8 cellular contexts compared by ENCODE assay signal in genomic region chr1:99766378-99766800, GRCh38. TPM values are rescaled to one million over a fixed set of nuclear protein-coding genes. Genes with fewer than 3 reads are reported as not detected.
DNase-seq lines count a peak whose midpoint lies in the region; ATAC-seq lines count a peak whose summit lies in the region.

TSS of gene FRRS1 (minus strand) at chr1:99766635. CDS start at chr1:99748768, 17,867 bp downstream.

- H3K27me3 Mint-ChIP-seq in activated CD8-positive, alpha-beta memory T cell treated with anti-CD3 and anti-CD28 coated beads, Interleukin-2, amount 10 ng/mL, durations not matched to agents 7 days and 5 days, result peaks cover 26% of the 10 kb centered on the region
- peaks cover 5 to 55% (median 5%) of the 10 kb centered on the region in 5 donors for H3K27me3 Mint-ChIP-seq in naive thymus-derived CD4-positive, alpha-beta T cell

- DNase-seq in DMS53 treated with DMSO at 0.1 percent for 48 hours (lab: John Stamatoyannopoulos, UW; ENCODE audit: unreplicated experiment), result peak; percentile 89
- DNase-seq in NCI-H526 (lab: John Stamatoyannopoulos, UW), result peak; percentile 59 to 79
- DNase-seq in activated CD8-positive, alpha-beta memory T cell treated with anti-CD3 and anti-CD28 coated beads, Interleukin-2, amount 10 ng/mL, durations not matched to agents 7 days and 5 days, result peak; percentile 76
- DNase-seq in fibroblast of peridontal ligament (ENCODE audit: extremely low read depth), result peak; percentile 82
- peak in 8 of 9 donors; percentile 8 to 49 (median 38) for DNase-seq in naive thymus-derived CD4-positive, alpha-beta T cell
- DNase-seq in NCI-H1092 (lab: John Stamatoyannopoulos, UW), result no peak

- peaks cover 0 to 4% of the 10 kb centered on the region in 2 donors for H3K4me1 ChIP-seq in naive thymus-derived CD4-positive, alpha-beta T cell (ENCODE audit: control insufficient read depth in 2 of 2, insufficient read depth in 2 of 2, low read length in 2 of 2)

- no peaks in the 10 kb centered on the region for H3K9me3 Mint-ChIP-seq in activated CD8-positive, alpha-beta memory T cell treated with anti-CD3 and anti-CD28 coated beads, Interleukin-2, amount 10 ng/mL, durations not matched to agents 7 days and 5 days (ENCODE audit: low read depth)
- no peaks in the 10 kb centered on the region for H3K9me3 Mint-ChIP-seq in naive thymus-derived CD4-positive, alpha-beta T cell

- peak within 1 kb of the TSS; percentile 66 for H3K27ac ChIP-seq in naive thymus-derived CD4-positive, alpha-beta T cell (ENCODE audit: low read depth, low read length)

- H3K9me3 ChIP-seq in naive thymus-derived CD4-positive, alpha-beta T cell (ENCODE audit: control insufficient read depth in 2 of 3, low read length in 3 of 3), result no peaks in the 10 kb centered on the region

- peak within 1 kb of the TSS; percentile 73 for H3K4me3 ChIP-seq in naive thymus-derived CD4-positive, alpha-beta T cell (ENCODE audit: low read length)

- H3K4me3 Mint-ChIP-seq in activated CD8-positive, alpha-beta memory T cell treated with anti-CD3 and anti-CD28 coated beads, Interleukin-2, amount 10 ng/mL, durations not matched to agents 7 days and 5 days, result peak within 1 kb of the TSS; percentile 92
- H3K4me3 Mint-ChIP-seq in naive thymus-derived CD4-positive, alpha-beta T cell, result peak within 1 kb of the TSS; percentile 84 to 98 (median 94)

- CTCF ChIA-PET in activated CD8-positive, alpha-beta memory T cell treated with anti-CD3 and anti-CD28 coated beads, Interleukin-2, amount 10 ng/mL, durations not matched to agents 7 days and 5 days (lab: Charles Lee), result interaction anchor here (0.6 to 1.7 kb wide), 5 partner anchors 19 to 500 kb away, joined by 3 to 8 read pairs (median 3); partner anchors contain the start of gene SLC35A3
- CTCF ChIA-PET in naive thymus-derived CD4-positive, alpha-beta T cell (lab: Charles Lee), result interaction anchor here (0.5 to 1.0 kb wide), 2 partner anchors 81 to 882 kb away, joined by 3 read pairs; no protein-coding TSS in a partner anchor

- H3K27me3 ChIP-seq in naive thymus-derived CD4-positive, alpha-beta T cell (ENCODE audit: control insufficient read depth in 2 of 2, insufficient read depth in 2 of 2, low read length in 2 of 2), result no peaks in the 10 kb centered on the region

- ATAC-seq in GM19397 (IDR thresholded peaks at IDR 0.05; ENCODE audit: unreplicated experiment) (peak; percentile 93), HG03457 (IDR thresholded peaks at IDR 0.05; ENCODE audit: unreplicated experiment) (peak; percentile 96)
- peak; percentile 97 for ATAC-seq in activated CD8-positive, alpha-beta memory T cell treated with anti-CD3 and anti-CD28 coated beads, Interleukin-2, amount 10 ng/mL, durations not matched to agents 7 days and 5 days
- ATAC-seq in naive thymus-derived CD4-positive, alpha-beta T cell, result peak; percentile 79

- H3K36me3 ChIP-seq in naive thymus-derived CD4-positive, alpha-beta T cell (ENCODE audit: control insufficient read depth in 2 of 3, insufficient read depth in 3 of 3, low read length in 3 of 3), result no peaks in the 10 kb centered on the region

- POLR2A ChIA-PET in naive thymus-derived CD4-positive, alpha-beta T cell (lab: Charles Lee), result no interaction called here

- no peaks in the 10 kb centered on the region for H3K36me3 Mint-ChIP-seq in activated CD8-positive, alpha-beta memory T cell treated with anti-CD3 and anti-CD28 coated beads, Interleukin-2, amount 10 ng/mL, durations not matched to agents 7 days and 5 days
- H3K36me3 Mint-ChIP-seq in naive thymus-derived CD4-positive, alpha-beta T cell, result no peaks in the 10 kb centered on the region

- peak within 1 kb of the TSS; percentile 90 for H3K27ac Mint-ChIP-seq in activated CD8-positive, alpha-beta memory T cell treated with anti-CD3 and anti-CD28 coated beads, Interleukin-2, amount 10 ng/mL, durations not matched to agents 7 days and 5 days
- peak within 1 kb of the TSS; percentile 41 to 96 (median 86) for H3K27ac Mint-ChIP-seq in naive thymus-derived CD4-positive, alpha-beta T cell

- intact Hi-C loops in naive thymus-derived CD4-positive, alpha-beta T cell (cut with micrococcal nuclease), result loop anchor here in 1 of 2 donors (5.0 kb wide), 1 partner anchor 86 kb away; the partner anchor contains the start of gene AGL

- peaks cover 12% of the 10 kb centered on the region for H3K4me1 Mint-ChIP-seq in activated CD8-positive, alpha-beta memory T cell treated with anti-CD3 and anti-CD28 coated beads, Interleukin-2, amount 10 ng/mL, durations not matched to agents 7 days and 5 days
- peaks cover 0 to 11% (median 8%) of the 10 kb centered on the region in 7 donors for H3K4me1 Mint-ChIP-seq in naive thymus-derived CD4-positive, alpha-beta T cell

RNA-seq across cellular contexts. Expression of gene FRRS1, which starts in this region (rescaled TPM):
- total RNA-seq in activated CD8-positive, alpha-beta memory T cell treated with anti-CD3 and anti-CD28 coated beads, Interleukin-2, amount 10 ng/mL, durations not matched to agents 7 days and 5 days, result 1 to 10 TPM; 3.6 to 4.9 TPM
- total RNA-seq in naive thymus-derived CD4-positive, alpha-beta T cell, result 1 to 10 TPM in 1 of 5 experiments, under 1 TPM in 4; 0.22 to 1.4 (median 0.63) TPM
- under 1 TPM in 1 of 2 donors, not detected in 1; 0.10 TPM for polyA plus RNA-seq in naive thymus-derived CD4-positive, alpha-beta T cell
